8 cellular contexts compared by ENCODE assay signal in the genomic region with DNA sequence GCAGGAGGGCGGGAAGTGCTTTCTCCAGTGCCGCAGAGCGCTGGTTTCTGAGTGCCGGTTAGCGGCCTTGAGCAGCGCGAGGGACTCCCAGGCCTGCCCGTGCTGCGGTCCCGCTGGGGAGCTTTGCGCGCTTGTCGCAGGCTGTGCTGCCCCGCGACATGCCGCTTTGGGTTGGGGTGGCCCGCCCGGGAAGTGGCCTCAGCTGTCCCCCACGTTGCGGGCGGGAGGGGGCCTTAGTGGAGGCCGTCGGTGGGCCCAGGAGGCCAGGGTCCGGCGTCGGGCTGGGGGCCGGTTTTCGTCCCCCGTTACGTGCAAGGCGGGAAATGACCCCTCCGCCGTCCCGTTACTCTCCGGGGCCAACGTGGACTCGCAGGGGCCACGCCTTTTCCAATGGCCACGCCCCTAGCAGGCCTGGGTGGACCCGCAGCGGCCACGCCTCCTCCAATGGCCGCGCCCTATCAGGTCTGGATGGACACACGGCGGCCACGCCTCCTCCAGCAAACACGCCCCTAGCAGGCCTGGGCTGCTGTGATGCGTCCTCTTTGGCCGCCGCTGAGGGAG.
DNase-seq lines count a peak whose midpoint lies in the region; ATAC-seq and TF ChIP-seq lines count a peak whose summit lies in the region.

No MANE protein-coding gene starts in this region.

- ATAC-seq in GM18907 (IDR thresholded peaks at IDR 0.05; ENCODE audit: unreplicated experiment) = peak; percentile 55
- peak; percentile 56 for ATAC-seq in HG03159 (IDR thresholded peaks at IDR 0.05; ENCODE audit: unreplicated experiment)

- no peak for TF ChIP-seq CTCF in AG09309 (IDR thresholded peaks at IDR 0.05; ENCODE audit: control insufficient read depth, insufficient read depth, low read depth, low read length, missing control alignments)

- DNase-seq in AG09309 (ENCODE audit: low read depth) = peak; percentile 78
- DNase-seq in NCI-H524 (lab: John Stamatoyannopoulos, UW) = peak; percentile 89 to 93
- peak; percentile 66 for DNase-seq in activated CD4-positive, alpha-beta T cell treated with anti-CD3 and anti-CD28 coated beads, Interleukin-2, amount 50 U/mL, for 1 hour
- peak; percentile 67 for DNase-seq in cortex of kidney (lab: John Stamatoyannopoulos, UW)
- peak; percentile 99 for DNase-seq in left kidney (ENCODE audit: low read depth, low spot score)
- DNase-seq in stimulated activated CD4-positive, alpha-beta T cell treated with anti-CD3 and anti-CD28 coated beads, Interleukin-1b, Interleukin-23, amount 100 ng/mL, for 48 hours = peak; percentile 92

- H3K4me3 ChIP-seq in AG09309 (ENCODE audit: control insufficient read depth, low read depth, low read length) = peak overlapping the region; percentile 83

Comparison
In these comparisons a context has a peak if more than half of its experiments do, and no peak if none do; other contexts are left out.
1. Peak in every context shown above with its lines: DNase-seq, ATAC-seq and H3K4me3 ChIP-seq.